In the genomic region with DNA sequence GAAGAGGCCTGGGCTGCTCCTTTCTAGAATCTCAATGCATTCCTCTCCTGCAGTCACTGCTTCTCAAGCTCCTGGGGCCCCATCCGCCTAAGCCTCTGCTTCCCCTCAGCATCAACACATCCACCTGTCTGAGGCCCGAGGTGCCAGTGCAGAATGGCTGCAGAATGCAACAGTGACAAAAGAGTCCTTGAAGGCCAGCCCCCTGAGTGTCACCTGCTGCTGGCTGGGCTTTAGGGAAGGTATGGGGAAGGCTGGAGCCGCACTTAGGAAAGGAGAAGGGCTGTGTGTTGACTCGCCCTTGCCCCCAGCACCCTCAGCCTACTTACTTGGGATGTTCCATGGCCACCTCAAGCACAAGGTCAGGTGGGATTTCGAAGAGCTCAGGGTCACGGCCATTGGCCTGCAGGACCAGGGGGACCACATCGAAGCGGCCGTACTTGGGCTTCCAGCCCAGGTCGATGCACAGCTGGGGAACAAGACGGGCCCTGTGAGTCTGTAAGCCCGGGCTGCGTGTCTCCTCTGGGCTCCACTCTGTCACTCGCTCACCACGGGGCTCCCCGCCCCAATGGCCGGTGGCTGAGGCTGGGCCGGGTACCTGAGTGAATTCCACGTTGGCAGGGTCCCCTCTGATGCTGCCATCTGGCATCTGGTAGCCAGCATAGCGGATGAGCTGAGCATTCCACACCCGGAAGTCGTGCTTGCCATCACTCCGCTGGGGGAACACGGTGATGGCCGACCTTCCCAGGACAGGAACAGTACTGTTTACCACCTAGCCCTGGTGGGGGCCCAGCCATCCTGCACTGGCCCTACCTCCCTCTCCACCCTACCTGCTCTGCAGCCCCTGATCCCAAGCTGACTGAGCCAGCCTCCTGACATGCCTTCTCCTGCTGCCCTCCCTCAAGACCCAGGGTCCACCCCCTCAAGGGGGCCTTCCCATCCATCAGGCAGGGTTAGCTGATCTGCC, we compare ENCODE assay signal across 21 cellular contexts. TPM values are rescaled to one million over a fixed set of nuclear protein-coding genes. Genes with fewer than 3 reads are reported as not detected.
DNase-seq lines count a peak whose midpoint lies in the region; ATAC-seq, FAIRE-seq and TF ChIP-seq lines count a peak whose summit lies in the region.
"Had no signal": no experiment of that assay in that cellular context is flagged by ENCODE, and none has a peak within 500 bp of the region (broad histone marks: within the 10 kb centered on the region; RNA-seq: fewer than 3 reads in every experiment).

No MANE protein-coding gene starts in this region.

- H3K9me3 Mint-ChIP-seq in astrocyte (ENCODE audit: unreplicated experiment): no peaks in the 10 kb centered on the region
- H3K9me3 Mint-ChIP-seq: CD4-positive, alpha-beta memory T cell; H9; HFFc6 had no signal

- DNase-seq in astrocyte (ENCODE audit: low read depth): no peak
- DNase-seq in osteoblast (ENCODE audit: insufficient read length, low spot score, missing footprints): peak; percentile 58
- no peak for DNase-seq in RKO (ENCODE audit: low spot score)
- no peak for DNase-seq in HK-2 (ENCODE audit: unreplicated experiment)
- DNase-seq: C1 segment of cervical spinal cord; Calu3; CD4-positive, alpha-beta memory T cell; COR-L47; DMS153; DND-41; GM23248; H9; HFFc6 had no signal

- H3K27me3 ChIP-seq in BLaER1 (no peaks in the 10 kb centered on the region), astrocyte (ENCODE audit: insufficient read depth, low read length) (peaks cover 2% of the 10 kb centered on the region), osteoblast (ENCODE audit: insufficient read depth, low read length) (no peaks in the 10 kb centered on the region)

- H3K36me3 Mint-ChIP-seq in astrocyte (ENCODE audit: low read depth, unreplicated experiment): no peaks in the 10 kb centered on the region
- H3K36me3 Mint-ChIP-seq: CD4-positive, alpha-beta memory T cell had no signal

- peaks cover 70% of the 10 kb centered on the region for H3K4me1 ChIP-seq in BLaER1
- H3K4me1 ChIP-seq in astrocyte (ENCODE audit: insufficient read depth, low read length): peaks cover 7% of the 10 kb centered on the region
- H3K4me1 ChIP-seq in osteoblast (ENCODE audit: insufficient read depth, low read length): no peaks in the 10 kb centered on the region

- no peaks in the 10 kb centered on the region for H3K9me3 ChIP-seq in BLaER1
- H3K9me3 ChIP-seq in astrocyte (ENCODE audit: insufficient read depth, low read depth, low read length): no peaks in the 10 kb centered on the region
- no peaks in the 10 kb centered on the region for H3K9me3 ChIP-seq in osteoblast (ENCODE audit: low read depth, low read length)

- H3K4me3 ChIP-seq in BLaER1 (no peak overlapping the region), astrocyte (ENCODE audit: insufficient read depth, low read depth, low read length) (no peak overlapping the region), osteoblast (ENCODE audit: insufficient read depth, low read length) (no peak overlapping the region)
- H3K4me3 ChIP-seq: GM23248 had no signal

- H3K36me3 ChIP-seq in BLaER1 (peaks cover 10% of the 10 kb centered on the region), astrocyte (ENCODE audit: insufficient read depth, low read length) (no peaks in the 10 kb centered on the region), osteoblast (ENCODE audit: insufficient read depth, low read length) (no peaks in the 10 kb centered on the region)

- H3K9ac ChIP-seq in BLaER1: no peak overlapping the region
- no peak overlapping the region for H3K9ac ChIP-seq in astrocyte (ENCODE audit: low read length)
- H3K9ac ChIP-seq: GM23248 had no signal

- H3K27ac Mint-ChIP-seq in astrocyte (ENCODE audit: unreplicated experiment): peak overlapping the region; percentile 47
- H3K27ac Mint-ChIP-seq: B cell, HFFc6 had no signal

- H3K27me3 Mint-ChIP-seq in astrocyte (ENCODE audit: low read depth, unreplicated experiment): peaks cover 18% of the 10 kb centered on the region

- H3K79me2 ChIP-seq in astrocyte (ENCODE audit: insufficient read depth, low read length): no peaks in the 10 kb centered on the region
- no peaks in the 10 kb centered on the region for H3K79me2 ChIP-seq in osteoblast (ENCODE audit: insufficient read depth, low read length)

- peak overlapping the region; percentile 89 for H3K27ac ChIP-seq in BLaER1
- no peak overlapping the region for H3K27ac ChIP-seq in astrocyte (ENCODE audit: low read depth, low read length)
- no peak overlapping the region for H3K27ac ChIP-seq in osteoblast (ENCODE audit: low read depth, low read length)
- H3K27ac ChIP-seq: 22Rv1, GM23248 had no signal

- H3K4me2 ChIP-seq in BLaER1: peak overlapping the region; percentile 14; the same call in 1 of the 2 replicates
- H3K4me2 ChIP-seq in astrocyte (ENCODE audit: low read length): no peak overlapping the region
- H3K4me2 ChIP-seq in osteoblast (ENCODE audit: insufficient read depth, low read length): no peak overlapping the region

- ATAC-seq in HG03439 (IDR thresholded peaks at IDR 0.05; ENCODE audit: unreplicated experiment): no peak
- ATAC-seq: HCT116 had no signal

- H3K4me3 Mint-ChIP-seq in astrocyte (ENCODE audit: unreplicated experiment): no peak overlapping the region
- H3K4me3 Mint-ChIP-seq: B cell; CD4-positive, alpha-beta memory T cell; H9; HFFc6 had no signal

- H3K4me1 Mint-ChIP-seq in astrocyte (ENCODE audit: low read depth, unreplicated experiment): peaks cover 18% of the 10 kb centered on the region
- H3K4me1 Mint-ChIP-seq: B cell; CD4-positive, alpha-beta memory T cell had no signal

- no peaks in the 10 kb centered on the region for H4K20me1 ChIP-seq in BLaER1
- H4K20me1 ChIP-seq in astrocyte (ENCODE audit: insufficient read depth, low read length): no peaks in the 10 kb centered on the region
- no peaks in the 10 kb centered on the region for H4K20me1 ChIP-seq in osteoblast (ENCODE audit: insufficient read depth, low read length)

- FAIRE-seq in astrocyte (lab: Jason Lieb, UNC): no peak
- FAIRE-seq: A204.1, G401.6, GM12892 had no signal

- H2AFZ ChIP-seq in astrocyte (ENCODE audit: low read depth, low read length) (no peak overlapping the region), osteoblast (ENCODE audit: low read length) (no peak overlapping the region)
- H2AFZ ChIP-seq: GM23248 had no signal

- TF ChIP-seq CTCF in astrocyte (IDR thresholded peaks at IDR 0.05; ENCODE audit: insufficient read depth, low read depth, low read length) (no peak), osteoblast (IDR thresholded peaks at IDR 0.05; ENCODE audit: extremely low read depth, low read depth, low read length) (no peak)

RNA-seq across cellular contexts. Expression of gene NOS2, which starts 19.6 kb away (rescaled TPM):
- total RNA-seq in astrocyte (0.07 and 0.09 TPM in 2 replicates), osteoblast (not detected in 2 replicates)
- total RNA-seq: Calu3, GM23248, HFFc6 had no signal
